In genomic region chr6:169255643-169256042, GRCh38 we compare ENCODE assay signal across 33 cellular contexts. TPM values are rescaled to one million over a fixed set of nuclear protein-coding genes. Genes with fewer than 3 reads are reported as not detected.
"Had no signal": no experiment of that assay in that cellular context is flagged by ENCODE, and none has a peak within 500 bp of the region (broad histone marks: within the 10 kb centered on the region; RNA-seq: fewer than 3 reads in every experiment).

No MANE protein-coding gene starts in this region.

- H3K27ac Mint-ChIP-seq: activated B cell treated with CpG ODN at 0.5 μM for 24 hours; activated CD8-positive, alpha-beta T cell treated with anti-CD3 and anti-CD28 coated beads for 36 hours; activated naive CD8-positive, alpha-beta T cell; activated T-helper 17 cell treated with anti-CD3 and anti-CD28 coated beads, Interleukin-2, amount 50 U/mL, for 72 hours; dendritic cell treated with granulocyte-macrophage colony-stimulating factor and Interleukin-4, amounts not matched to agents 40 ng/mL and 50 ng/mL, for 4 days; T-helper 17 cell; T-helper 2 cell treated with Interferon-gamma antibody and Interleukin-4, amounts not matched to agents 5 μg/mL and 100 μg/mL, for 36 hours had no signal

- FAIRE-seq: astrocyte, bronchial epithelial cell had no signal

- H3K4me3 ChIP-seq: coronary artery, dorsolateral prefrontal cortex, esophagus muscularis mucosa, gastrocnemius medialis had no signal

- H3K27me3 ChIP-seq: brain microvascular endothelial cell, foreskin keratinocyte had no signal

- H3K4me3 Mint-ChIP-seq: activated B cell treated with CpG ODN at 0.5 μM for 24 hours; activated CD8-positive, alpha-beta T cell treated with anti-CD3 and anti-CD28 coated beads for 36 hours; activated naive CD8-positive, alpha-beta T cell; activated T-cell treated with anti-CD3 and anti-CD28 coated beads, Interleukin-2, amount 50 U/mL, for 4 hours; activated T-helper 17 cell treated with anti-CD3 and anti-CD28 coated beads, Interleukin-2, amount 50 U/mL, for 72 hours; central memory CD8-positive, alpha-beta T cell; dendritic cell treated with granulocyte-macrophage colony-stimulating factor and Interleukin-4, amounts not matched to agents 40 ng/mL and 50 ng/mL, for 4 days; T-helper 17 cell; T-helper 2 cell treated with Interferon-gamma antibody and Interleukin-4, amounts not matched to agents 5 μg/mL and 100 μg/mL, for 36 hours had no signal

- H3K9me3 Mint-ChIP-seq: activated B cell treated with CpG ODN at 0.5 μM for 24 hours; activated CD8-positive, alpha-beta T cell treated with anti-CD3 and anti-CD28 coated beads for 36 hours; activated T-cell treated with anti-CD3 and anti-CD28 coated beads, Interleukin-2, amount 50 U/mL, for 4 hours; activated T-helper 17 cell treated with anti-CD3 and anti-CD28 coated beads, Interleukin-2, amount 50 U/mL, for 72 hours; central memory CD8-positive, alpha-beta T cell; dendritic cell treated with granulocyte-macrophage colony-stimulating factor and Interleukin-4, amounts not matched to agents 40 ng/mL and 50 ng/mL, for 4 days; T-helper 2 cell treated with Interferon-gamma antibody and Interleukin-4, amounts not matched to agents 5 μg/mL and 100 μg/mL, for 36 hours had no signal

- H3K36me3 ChIP-seq: esophagus muscularis mucosa, gastrocnemius medialis, WERI-Rb-1 had no signal

- H3K36me3 Mint-ChIP-seq: activated naive CD8-positive, alpha-beta T cell had no signal

- DNase-seq: activated B cell treated with CpG ODN at 0.5 μM for 24 hours; activated CD4-positive, alpha-beta T cell treated with anti-CD3 and anti-CD28 coated beads for 48 hours; activated CD4-positive, alpha-beta T cell treated with anti-CD3 and anti-CD28 coated beads, Interleukin-2, amount 50 U/mL, for 1 hour; activated CD4-positive, alpha-beta T cell treated with anti-CD3 and anti-CD28 coated beads, Interleukin-2, amount 50 U/mL, for 48 hours; activated CD8-positive, alpha-beta memory T cell treated with anti-CD3 and anti-CD28 coated beads for 24 hours; activated CD8-positive, alpha-beta T cell treated with anti-CD3 and anti-CD28 coated beads for 36 hours; activated effector memory CD4-positive, alpha-beta T cell treated with Interleukin-2 at 50 U/mL for 16 hours; activated gamma-delta T cell treated with Interleukin-2 at 50 U/mL for 16 hours; activated naive CD4-positive, alpha-beta T cell treated with anti-CD3 and anti-CD28 coated beads, Interleukin-2, amount 50 U/mL, for 16 hours; activated naive CD4-positive, alpha-beta T cell treated with Interleukin-2 at 50 U/mL for 16 hours; activated T-cell treated with anti-CD3 and anti-CD28 coated beads, Interleukin-2, amount 50 U/mL, for 4 hours; amniotic stem cell; anterior cingulate cortex; brain microvascular endothelial cell; dorsolateral prefrontal cortex; effector memory CD4-positive, alpha-beta T cell; erythroblast; foreskin keratinocyte; gastrocnemius medialis; T-helper 1 cell; T-helper 17 cell; T1000; WERI-Rb-1 had no signal

- ATAC-seq: activated CD4-positive, CD25-positive, alpha-beta regulatory T cell treated with anti-CD3 and anti-CD28 coated beads, Interleukin-2, amount 50 U/mL, for 24 hours; activated CD8-positive, alpha-beta T cell treated with anti-CD3 and anti-CD28 coated beads for 36 hours; activated T-cell treated with anti-CD3 and anti-CD28 coated beads, Interleukin-2, amount 50 U/mL, for 4 hours; activated T-helper 17 cell treated with anti-CD3 and anti-CD28 coated beads, Interleukin-2, amount 50 U/mL, for 72 hours; gastrocnemius medialis; T-helper 17 cell had no signal

- H3K9me3 ChIP-seq: esophagus muscularis mucosa, gastrocnemius medialis had no signal

- H3K27ac ChIP-seq: brain microvascular endothelial cell, dorsolateral prefrontal cortex, esophagus muscularis mucosa, foreskin keratinocyte, gastrocnemius medialis, WERI-Rb-1 had no signal

- H3K4me1 ChIP-seq: gastrocnemius medialis had no signal

RNA-seq across cellular contexts. Expression of gene THBS2, which starts 2.0 kb away (rescaled TPM):
- total RNA-seq: activated B cell treated with CpG ODN at 0.5 μM for 24 hours; activated CD8-positive, alpha-beta T cell treated with anti-CD3 and anti-CD28 coated beads for 36 hours; activated T-helper 17 cell treated with anti-CD3 and anti-CD28 coated beads, Interleukin-2, amount 50 U/mL, for 72 hours; T-helper 17 cell had no signal
